Comparison of ENCODE assay signal across 8 cellular contexts in the genomic region with DNA sequence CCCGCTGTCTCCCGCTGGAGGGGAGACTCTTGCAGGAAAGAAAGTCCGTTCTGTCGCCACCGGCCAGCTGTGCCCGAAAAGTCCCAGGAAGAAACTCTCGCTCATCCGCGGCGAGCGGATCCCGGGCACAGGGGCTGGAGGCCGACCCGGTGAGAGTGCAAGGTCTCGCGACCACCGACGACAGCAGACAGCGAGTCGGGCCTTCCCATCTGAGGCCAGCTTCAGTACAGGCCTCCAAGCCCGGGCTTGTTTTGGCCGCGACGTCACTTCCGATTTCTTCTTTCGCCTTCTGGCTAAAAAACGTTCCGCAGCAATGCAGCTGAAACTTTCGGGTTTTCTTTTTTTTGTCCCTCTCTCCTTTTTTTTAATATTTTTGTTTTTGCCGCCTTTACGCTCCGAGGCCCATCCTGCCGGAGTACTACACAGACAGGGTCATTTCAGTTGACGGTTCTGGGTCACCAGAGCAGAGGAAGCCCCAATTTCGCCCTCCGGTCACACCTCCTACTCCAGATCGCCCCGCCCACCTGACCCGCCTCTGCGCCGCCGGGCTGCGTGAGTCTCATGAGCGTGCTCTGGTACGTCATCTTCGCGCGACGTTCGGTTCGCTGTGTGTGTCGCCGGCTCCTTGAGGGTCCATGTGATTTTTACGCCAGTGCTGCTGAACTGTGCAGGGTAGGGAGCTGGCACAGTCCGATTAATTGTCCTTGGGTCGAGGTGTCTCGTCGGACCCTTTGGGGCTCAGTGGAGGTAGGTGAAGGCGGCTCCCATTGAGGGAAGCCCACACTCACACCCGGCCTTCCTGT. TPM values are rescaled to one million over a fixed set of nuclear protein-coding genes. Genes with fewer than 3 reads are reported as not detected.
DNase-seq lines count a peak whose midpoint lies in the region; ATAC-seq and TF ChIP-seq lines count a peak whose summit lies in the region.

A gene with protein sequence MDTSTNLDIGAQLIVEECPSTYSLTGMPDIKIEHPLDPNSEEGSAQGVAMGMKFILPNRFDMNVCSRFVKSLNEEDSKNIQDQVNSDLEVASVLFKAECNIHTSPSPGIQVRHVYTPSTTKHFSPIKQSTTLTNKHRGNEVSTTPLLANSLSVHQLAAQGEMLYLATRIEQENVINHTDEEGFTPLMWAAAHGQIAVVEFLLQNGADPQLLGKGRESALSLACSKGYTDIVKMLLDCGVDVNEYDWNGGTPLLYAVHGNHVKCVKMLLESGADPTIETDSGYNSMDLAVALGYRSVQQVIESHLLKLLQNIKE (minus strand): TSS at position 474 of the 803 bp plus-strand sequence. CDS start 2,758 bp downstream, outside the sequence.
A gene with protein sequence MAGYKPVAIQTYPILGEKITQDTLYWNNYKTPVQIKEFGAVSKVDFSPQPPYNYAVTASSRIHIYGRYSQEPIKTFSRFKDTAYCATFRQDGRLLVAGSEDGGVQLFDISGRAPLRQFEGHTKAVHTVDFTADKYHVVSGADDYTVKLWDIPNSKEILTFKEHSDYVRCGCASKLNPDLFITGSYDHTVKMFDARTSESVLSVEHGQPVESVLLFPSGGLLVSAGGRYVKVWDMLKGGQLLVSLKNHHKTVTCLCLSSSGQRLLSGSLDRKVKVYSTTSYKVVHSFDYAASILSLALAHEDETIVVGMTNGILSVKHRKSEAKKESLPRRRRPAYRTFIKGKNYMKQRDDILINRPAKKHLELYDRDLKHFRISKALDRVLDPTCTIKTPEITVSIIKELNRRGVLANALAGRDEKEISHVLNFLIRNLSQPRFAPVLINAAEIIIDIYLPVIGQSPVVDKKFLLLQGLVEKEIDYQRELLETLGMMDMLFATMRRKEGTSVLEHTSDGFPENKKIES (plus strand): TSS at position 578 of the 803 bp plus-strand sequence. CDS start 1,602 bp downstream, outside the sequence.

- peaks cover 0 to 38% (median 30%) of the 10 kb centered on the region in 12 donors for H3K4me1 ChIP-seq in heart left ventricle

- intact Hi-C loops in T-helper 1 cell treated with Interleukin-12 subunit alpha and Interleukin-12 subunit beta and Interleukin-4 antibody, amounts not matched to agents 30 ng/mL and 1 ng/mL, for 36 hours (cut with micrococcal nuclease): loop anchor here (1.0 to 10.0 kb wide), 14 partner anchors 29 to 1946 kb away; a partner anchor contains a TSS
- intact Hi-C loops in heart left ventricle (cut with DNase I): loop anchor here in 1 of 10 donors (10.0 kb wide), 1 partner anchor 1119 kb away; a partner anchor contains a TSS

- no peaks in the 10 kb centered on the region for H3K9me3 ChIP-seq in heart left ventricle

- WGBS in heart left ventricle, 4 donors: 0 to 1% (median 0%) methylated on average over 50 to 60 of the region's 60 CpGs

- peak within 1 kb of the TSS; percentile 100 for H3K27ac Mint-ChIP-seq in type B pancreatic cell

- peak in 1 of 2 donors; percentile 38 for TF ChIP-seq POLR2A in heart left ventricle (IDR thresholded peaks at IDR 0.05)

- TF ChIP-seq CTCF in GM13976 (IDR thresholded peaks at IDR 0.05; ENCODE audit: borderline replicate concordance, control extremely low read depth, extremely low read depth, insufficient read depth, missing control alignments): no peak
- no peak for TF ChIP-seq CTCF in heart left ventricle (IDR thresholded peaks at IDR 0.05)
- TF ChIP-seq CTCF in type B pancreatic cell (conservative IDR thresholded peaks at IDR 0.05): no peak

- no peaks in the 10 kb centered on the region for H3K27me3 ChIP-seq in heart left ventricle

- no peaks in the 10 kb centered on the region for H3K27me3 Mint-ChIP-seq in type B pancreatic cell

- peaks cover 0 to 50% (median 42%) of the 10 kb centered on the region in 9 donors for H3K36me3 ChIP-seq in heart left ventricle

- peak within 1 kb of the TSS; percentile 53 to 91 (median 79) for H3K4me3 ChIP-seq in heart left ventricle

- peak; percentile 93 for ATAC-seq in HG02870 (IDR thresholded peaks at IDR 0.05; ENCODE audit: unreplicated experiment)
- peak; percentile 99 for ATAC-seq in heart left ventricle

- H3K27ac ChIP-seq in heart left ventricle: peak within 1 kb of the TSS; percentile 77 to 97 (median 93)

- in situ Hi-C loops in GM13976 (cut with MboI; ENCODE audit: low sequenced_read_pairs, unreplicated experiment): no loop called here

- peak; percentile 89 for DNase-seq in GM13976 (ENCODE audit: low spot score)
- DNase-seq in NCI-H146 treated with DMSO at 0.1 percent for 48 hours (lab: John Stamatoyannopoulos, UW; ENCODE audit: unreplicated experiment): peak; percentile 92
- peak; percentile 96 for DNase-seq in amniotic epithelial cell (ENCODE audit: low read depth)
- DNase-seq in heart left ventricle: peak; percentile 99 to 100 (median 100)
- DNase-seq in pons (ENCODE audit: low spot score): peak; percentile 96
- peak; percentile 98 for DNase-seq in type B pancreatic cell (ENCODE audit: extremely low spot score, unreplicated experiment)

- peak within 1 kb of the TSS; percentile 99 for H3K4me3 Mint-ChIP-seq in type B pancreatic cell

- H3K4me1 Mint-ChIP-seq in type B pancreatic cell (ENCODE audit: unreplicated experiment): peaks cover 14% of the 10 kb centered on the region

- H3K9me3 Mint-ChIP-seq in type B pancreatic cell: no peaks in the 10 kb centered on the region

- peaks cover 11% of the 10 kb centered on the region for H3K36me3 Mint-ChIP-seq in type B pancreatic cell

RNA-seq across cellular contexts. Expression of the first gene that starts in this region (rescaled TPM):
- 22.2 and 23.9 TPM in 2 replicates for total RNA-seq in T-helper 1 cell treated with Interleukin-12 subunit alpha and Interleukin-12 subunit beta and Interleukin-4 antibody, amounts not matched to agents 30 ng/mL and 1 ng/mL, for 36 hours
- total RNA-seq in heart left ventricle: 10 to 100 TPM; 10.3 to 14.9 (median 11.4) TPM
- 1 to 10 TPM; 6.2 to 8.6 TPM for polyA plus RNA-seq in heart left ventricle
- 23.2 and 26.0 TPM in 2 replicates for total RNA-seq in type B pancreatic cell (ENCODE audit: low replicate concordance)

RNA-seq across cellular contexts. Expression of the second gene that starts in this region (rescaled TPM):
- total RNA-seq in T-helper 1 cell treated with Interleukin-12 subunit alpha and Interleukin-12 subunit beta and Interleukin-4 antibody, amounts not matched to agents 30 ng/mL and 1 ng/mL, for 36 hours: 28.9 and 32.1 TPM in 2 replicates
- total RNA-seq in heart left ventricle: 10 to 100 TPM in 5 of 9 donors, 1 to 10 TPM in 4; 6.7 to 12.5 (median 10.2) TPM
- 1 to 10 TPM; 2.3 to 7.7 TPM for polyA plus RNA-seq in heart left ventricle
- 15.7 and 22.7 TPM in 2 replicates for total RNA-seq in type B pancreatic cell (ENCODE audit: low replicate concordance)

Comparison
In these comparisons a context has a peak if more than half of its experiments do, and no peak if none do; other contexts are left out.
1. Peak in every context shown above with its lines: DNase-seq, ATAC-seq, H3K4me3 ChIP-seq and H3K27ac ChIP-seq.